In genomic region chr5:80722916-80723315, GRCh38 we compare ENCODE assay signal across 1 cellular context.
TF ChIP-seq lines count a peak whose summit lies in the region.

No MANE protein-coding gene starts in this region.

TF ChIP-seq in HEK293, 187 proteins besides CTCF, POLR2A, EP300 and RAD21 (continued from another document):
- TF ChIP-seq ZNF510 (tag by site-specific recombination; IDR thresholded peaks at IDR 0.05; ENCODE audit: insufficient replicate concordance) (peak; percentile 75), ZFP37 (tag by site-specific recombination; IDR thresholded peaks at IDR 0.05) (no peak), ZNF654 (tag by site-specific recombination; IDR thresholded peaks at IDR 0.05; ENCODE audit: low read depth) (peak; percentile 35), ZNF664 (tag by site-specific recombination; IDR thresholded peaks at IDR 0.05) (peak; percentile 74), GLI4 (tag by site-specific recombination; IDR thresholded peaks at IDR 0.05) (no peak), ZNF677 (tag by site-specific recombination; IDR thresholded peaks at IDR 0.05) (no peak), ZNF121 (tag by site-specific recombination; IDR thresholded peaks at IDR 0.05) (0 out of 2 replicates have a peak, but pooled peaks have one; percentile 20), ZFP3 (tag by site-specific recombination; IDR thresholded peaks at IDR 0.05; ENCODE audit: low read depth) (no peak), ZNF501 (tag by site-specific recombination; IDR thresholded peaks at IDR 0.05) (0 out of 2 replicates have a peak, but pooled peaks have one; percentile 52), ZNF292 (tag by site-specific recombination; IDR thresholded peaks at IDR 0.05; ENCODE audit: borderline replicate concordance, low read depth) (peak; percentile 83; the same call in 1 of the 2 replicates), ZNF19 (tag by site-specific recombination; IDR thresholded peaks at IDR 0.05; ENCODE audit: low read depth) (peak; percentile 69; the same call in 1 of the 2 replicates), ZNF184 (tag by site-specific recombination; IDR thresholded peaks at IDR 0.05) (no peak), ZNF266 (tag by site-specific recombination; IDR thresholded peaks at IDR 0.05; ENCODE audit: low read depth) (peak; percentile 66; the same call in 1 of the 2 replicates), ZNF426 (tag by site-specific recombination; IDR thresholded peaks at IDR 0.05) (peak; percentile 90), ZXDB (tag by site-specific recombination; IDR thresholded peaks at IDR 0.05) (peak; percentile 58; the same call in 1 of the 2 replicates), RBAK (tag by site-specific recombination; IDR thresholded peaks at IDR 0.05) (0 out of 2 replicates have a peak, but pooled peaks have one; percentile 23), ZBTB48 (tag by site-specific recombination; IDR thresholded peaks at IDR 0.05) (no peak), ZNF155 (tag by site-specific recombination; IDR thresholded peaks at IDR 0.05) (no peak), ZBTB8A (tag by site-specific recombination; IDR thresholded peaks at IDR 0.05) (peak; percentile 76), ZNF623 (tag by site-specific recombination; IDR thresholded peaks at IDR 0.05) (peak; percentile 75), ZNF341 (tag by site-specific recombination; IDR thresholded peaks at IDR 0.05; ENCODE audit: low read depth) (no peak), ZBTB21 (tag by site-specific recombination; IDR thresholded peaks at IDR 0.05) (peak; percentile 30; the same call in 1 of the 2 replicates), ZNF701 (tag by site-specific recombination; IDR thresholded peaks at IDR 0.05) (no peak), ZNF530 (tag by site-specific recombination; IDR thresholded peaks at IDR 0.05; ENCODE audit: low read depth) (0 out of 2 replicates have a peak, but pooled peaks have one; percentile 26), ZBTB11 (tag by site-specific recombination; conservative IDR thresholded peaks at IDR 0.05; ENCODE audit: low read depth) (peak; percentile 80), ZNF600 (tag by site-specific recombination; IDR thresholded peaks at IDR 0.05) (no peak), MYNN (tag by site-specific recombination; IDR thresholded peaks at IDR 0.05; ENCODE audit: borderline replicate concordance) (no peak), ZNF558 (tag by site-specific recombination; IDR thresholded peaks at IDR 0.05) (peak; percentile 71), ZNF433 (tag by site-specific recombination; IDR thresholded peaks at IDR 0.05; ENCODE audit: low read depth) (peak; percentile 93), ZNF529 (tag by site-specific recombination; IDR thresholded peaks at IDR 0.05; ENCODE audit: insufficient replicate concordance) (peak; percentile 41), ZNF202 (tag by site-specific recombination; IDR thresholded peaks at IDR 0.05; ENCODE audit: borderline replicate concordance) (peak; percentile 62; the same call in 1 of the 2 replicates), ZNF140 (tag by site-specific recombination; IDR thresholded peaks at IDR 0.05) (peak; percentile 79), ZNF394 (tag by site-specific recombination; IDR thresholded peaks at IDR 0.05; ENCODE audit: borderline replicate concordance) (peak; percentile 93), BCL11B (tag by site-specific recombination; IDR thresholded peaks at IDR 0.05; ENCODE audit: low read depth) (no peak), GFI1B (tag by site-specific recombination; IDR thresholded peaks at IDR 0.05) (peak; percentile 68; the same call in 1 of the 2 replicates), GLI2 (tag by site-specific recombination; IDR thresholded peaks at IDR 0.05; ENCODE audit: borderline replicate concordance, low read depth) (peak; percentile 15; the same call in 1 of the 2 replicates), ZSCAN18 (tag by site-specific recombination; IDR thresholded peaks at IDR 0.05) (no peak), OVOL3 (tag by site-specific recombination; IDR thresholded peaks at IDR 0.05) (peak; percentile 30; the same call in 1 of the 2 replicates), ZNF48 (tag by site-specific recombination; IDR thresholded peaks at IDR 0.05) (no peak), ZNF791 (tag by site-specific recombination; IDR thresholded peaks at IDR 0.05) (no peak)
- TF ChIP-seq, protein P1, sequence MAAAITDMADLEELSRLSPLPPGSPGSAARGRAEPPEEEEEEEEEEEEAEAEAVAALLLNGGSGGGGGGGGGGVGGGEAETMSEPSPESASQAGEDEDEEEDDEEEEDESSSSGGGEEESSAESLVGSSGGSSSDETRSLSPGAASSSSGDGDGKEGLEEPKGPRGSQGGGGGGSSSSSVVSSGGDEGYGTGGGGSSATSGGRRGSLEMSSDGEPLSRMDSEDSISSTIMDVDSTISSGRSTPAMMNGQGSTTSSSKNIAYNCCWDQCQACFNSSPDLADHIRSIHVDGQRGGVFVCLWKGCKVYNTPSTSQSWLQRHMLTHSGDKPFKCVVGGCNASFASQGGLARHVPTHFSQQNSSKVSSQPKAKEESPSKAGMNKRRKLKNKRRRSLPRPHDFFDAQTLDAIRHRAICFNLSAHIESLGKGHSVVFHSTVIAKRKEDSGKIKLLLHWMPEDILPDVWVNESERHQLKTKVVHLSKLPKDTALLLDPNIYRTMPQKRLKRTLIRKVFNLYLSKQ (tag by site-specific recombination; IDR thresholded peaks at IDR 0.05; ENCODE audit: borderline replicate concordance): 0 out of 2 replicates have a peak, but pooled peaks have one; percentile 63
- TF ChIP-seq, protein P2, sequence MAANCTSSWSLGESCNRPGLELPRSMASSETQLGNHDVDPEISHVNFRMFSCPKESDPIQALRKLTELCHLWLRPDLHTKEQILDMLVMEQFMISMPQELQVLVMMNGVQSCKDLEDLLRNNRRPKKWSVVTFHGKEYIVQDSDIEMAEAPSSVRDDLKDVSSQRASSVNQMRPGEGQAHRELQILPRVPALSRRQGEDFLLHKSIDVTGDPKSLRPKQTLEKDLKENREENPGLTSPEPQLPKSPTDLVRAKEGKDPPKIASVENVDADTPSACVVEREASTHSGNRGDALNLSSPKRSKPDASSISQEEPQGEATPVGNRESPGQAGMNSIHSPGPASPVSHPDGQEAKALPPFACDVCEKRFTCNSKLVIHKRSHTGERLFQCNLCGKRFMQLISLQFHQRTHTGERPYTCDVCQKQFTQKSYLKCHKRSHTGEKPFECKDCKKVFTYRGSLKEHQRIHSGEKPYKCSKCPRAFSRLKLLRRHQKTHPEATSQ (tag by site-specific recombination; IDR thresholded peaks at IDR 0.05): no peak
- TF ChIP-seq, protein P3, sequence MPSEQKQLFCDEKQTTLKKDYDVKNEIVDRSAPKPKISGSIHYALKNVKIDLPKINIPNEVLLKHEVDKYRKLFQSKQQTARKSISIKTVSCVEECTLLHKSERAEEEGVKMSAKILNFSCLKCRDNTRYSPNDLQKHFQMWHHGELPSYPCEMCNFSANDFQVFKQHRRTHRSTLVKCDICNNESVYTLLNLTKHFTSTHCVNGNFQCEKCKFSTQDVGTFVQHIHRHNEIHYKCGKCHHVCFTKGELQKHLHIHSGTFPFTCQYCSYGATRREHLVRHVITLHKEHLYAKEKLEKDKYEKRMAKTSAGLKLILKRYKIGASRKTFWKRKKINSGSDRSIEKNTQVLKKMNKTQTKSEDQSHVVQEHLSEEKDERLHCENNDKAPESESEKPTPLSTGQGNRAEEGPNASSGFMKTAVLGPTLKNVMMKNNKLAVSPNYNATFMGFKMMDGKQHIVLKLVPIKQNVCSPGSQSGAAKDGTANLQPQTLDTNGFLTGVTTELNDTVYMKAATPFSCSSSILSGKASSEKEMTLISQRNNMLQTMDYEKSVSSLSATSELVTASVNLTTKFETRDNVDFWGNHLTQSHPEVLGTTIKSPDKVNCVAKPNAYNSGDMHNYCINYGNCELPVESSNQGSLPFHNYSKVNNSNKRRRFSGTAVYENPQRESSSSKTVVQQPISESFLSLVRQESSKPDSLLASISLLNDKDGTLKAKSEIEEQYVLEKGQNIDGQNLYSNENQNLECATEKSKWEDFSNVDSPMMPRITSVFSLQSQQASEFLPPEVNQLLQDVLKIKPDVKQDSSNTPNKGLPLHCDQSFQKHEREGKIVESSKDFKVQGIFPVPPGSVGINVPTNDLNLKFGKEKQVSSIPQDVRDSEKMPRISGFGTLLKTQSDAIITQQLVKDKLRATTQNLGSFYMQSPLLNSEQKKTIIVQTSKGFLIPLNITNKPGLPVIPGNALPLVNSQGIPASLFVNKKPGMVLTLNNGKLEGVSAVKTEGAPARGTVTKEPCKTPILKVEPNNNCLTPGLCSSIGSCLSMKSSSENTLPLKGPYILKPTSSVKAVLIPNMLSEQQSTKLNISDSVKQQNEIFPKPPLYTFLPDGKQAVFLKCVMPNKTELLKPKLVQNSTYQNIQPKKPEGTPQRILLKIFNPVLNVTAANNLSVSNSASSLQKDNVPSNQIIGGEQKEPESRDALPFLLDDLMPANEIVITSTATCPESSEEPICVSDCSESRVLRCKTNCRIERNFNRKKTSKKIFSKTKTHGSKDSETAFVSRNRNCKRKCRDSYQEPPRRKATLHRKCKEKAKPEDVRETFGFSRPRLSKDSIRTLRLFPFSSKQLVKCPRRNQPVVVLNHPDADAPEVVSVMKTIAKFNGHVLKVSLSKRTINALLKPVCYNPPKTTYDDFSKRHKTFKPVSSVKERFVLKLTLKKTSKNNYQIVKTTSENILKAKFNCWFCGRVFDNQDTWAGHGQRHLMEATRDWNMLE (tag by site-specific recombination; conservative IDR thresholded peaks at IDR 0.05; ENCODE audit: low read depth): peak; percentile 90
- TF ChIP-seq, protein P4, sequence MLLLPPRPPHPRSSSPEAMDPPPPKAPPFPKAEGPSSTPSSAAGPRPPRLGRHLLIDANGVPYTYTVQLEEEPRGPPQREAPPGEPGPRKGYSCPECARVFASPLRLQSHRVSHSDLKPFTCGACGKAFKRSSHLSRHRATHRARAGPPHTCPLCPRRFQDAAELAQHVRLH (tag by site-specific recombination; IDR thresholded peaks at IDR 0.05): peak; percentile 58; the same call in 1 of the 2 replicates
